In genomic region chr4:84915396-84915780, GRCh38 we compare ENCODE assay signal across 17 cellular contexts. TPM values are rescaled to one million over a fixed set of nuclear protein-coding genes. Genes with fewer than 3 reads are reported as not detected.
A peak's percentile ranks its signal among the peaks of the same experiment; 100 is the strongest.
DNase-seq lines count a peak whose midpoint lies in the region; TF ChIP-seq lines count a peak whose summit lies in the region.
"Had no signal": no experiment of that assay in that cellular context is flagged by ENCODE, and none has a peak within 500 bp of the region (broad histone marks: within the 10 kb centered on the region; RNA-seq: fewer than 3 reads in every experiment).

No MANE protein-coding gene starts in this region.

- peak overlapping the region; percentile 16 for H3K4me3 ChIP-seq in adipocyte (ENCODE audit: low read length)
- no peak overlapping the region for H3K4me3 ChIP-seq in fibroblast of pulmonary artery (replicated peaks; ENCODE audit: low read depth, low read length)
- no peak overlapping the region for H3K4me3 ChIP-seq in skeletal muscle cell (ENCODE audit: low read depth, low read length)
- H3K4me3 ChIP-seq: neural progenitor cell had no signal

- H3K27ac Mint-ChIP-seq in CD14-positive monocyte = peak overlapping the region in 4 of 7 donors; percentile 32 to 46 (median 41)
- H3K27ac Mint-ChIP-seq: activated naive CD4-positive, alpha-beta T cell treated with anti-CD3 and anti-CD28 coated beads, Interleukin-2, amount 50 U/mL, for 72 hours; IgD-negative memory B cell; neural progenitor cell had no signal

- TF ChIP-seq CTCF in CD14-positive monocyte (IDR thresholded peaks at IDR 0.05) (no peak), fibroblast of pulmonary artery (IDR thresholded peaks at IDR 0.05; ENCODE audit: low read length, missing control alignments) (no peak)

- intact Hi-C loops in CD14-positive monocyte (cut with micrococcal nuclease) = no loop called here

- H3K4me1 Mint-ChIP-seq in CD14-positive monocyte = peaks cover 54% of the 10 kb centered on the region
- H3K4me1 Mint-ChIP-seq: neural progenitor cell had no signal

- H3K9me3 Mint-ChIP-seq in CD14-positive monocyte = peaks cover 0 to 4% (median 0%) of the 10 kb centered on the region in 7 donors
- H3K9me3 Mint-ChIP-seq: activated T-cell treated with anti-CD3 and anti-CD28 coated beads, Interleukin-2, amount 50 U/mL, for 4 hours; IgD-negative memory B cell; neural progenitor cell had no signal

- peaks cover 54% of the 10 kb centered on the region for H3K4me1 ChIP-seq in adipocyte (ENCODE audit: control insufficient read depth, insufficient read depth, low read length)
- H3K4me1 ChIP-seq: neural progenitor cell had no signal

- peaks cover 25 to 41% of the 10 kb centered on the region in 2 donors for H3K36me3 Mint-ChIP-seq in CD14-positive monocyte
- H3K36me3 Mint-ChIP-seq: activated naive CD4-positive, alpha-beta T cell treated with anti-CD3 and anti-CD28 coated beads, Interleukin-2, amount 50 U/mL, for 72 hours had no signal

- no peak overlapping the region for H3K4me3 Mint-ChIP-seq in CD14-positive monocyte
- H3K4me3 Mint-ChIP-seq: activated T-cell treated with anti-CD3 and anti-CD28 coated beads, Interleukin-2, amount 50 U/mL, for 4 hours; IgD-negative memory B cell; neural progenitor cell had no signal

- no peak overlapping the region for H3K9ac ChIP-seq in adipocyte (ENCODE audit: low read length)
- H3K9ac ChIP-seq: neural progenitor cell had no signal

- H3K27me3 ChIP-seq in adipocyte (replicated peaks; ENCODE audit: control insufficient read depth, insufficient read depth, low read length) = no peaks in the 10 kb centered on the region
- H3K27me3 ChIP-seq: neural progenitor cell had no signal

- peaks cover 10% of the 10 kb centered on the region for H3K36me3 ChIP-seq in adipocyte (ENCODE audit: control insufficient read depth, insufficient read depth, low read length, severe bottlenecking)

- no peaks in the 10 kb centered on the region for H3K27me3 Mint-ChIP-seq in CD14-positive monocyte (ENCODE audit: low read depth in 3 of 3)

- H3K9me3 ChIP-seq in adipocyte (ENCODE audit: control insufficient read depth, low read length) = no peaks in the 10 kb centered on the region

- DNase-seq in CD14-positive monocyte (ENCODE audit: low spot score) (no peak), adipocyte (ENCODE audit: low read depth) (peak; percentile 34), fibroblast of pulmonary artery (ENCODE audit: low read depth) (peak; percentile 21), skeletal muscle cell (ENCODE audit: low read depth) (peak; percentile 21), NAMALWA (ENCODE audit: low spot score) (no peak), C1 segment of cervical spinal cord (lab: John Stamatoyannopoulos, UW) (no peak), COLO829 (ENCODE audit: low spot score) (no peak)
- DNase-seq in activated CD8-positive, alpha-beta memory T cell treated with anti-CD3 and anti-CD28 coated beads, Interleukin-2, amount 50 U/mL, for 4 hours = no peak
- DNase-seq: activated CD4-positive, alpha-beta T cell treated with anti-CD3 and anti-CD28 coated beads, Interleukin-2, amount 50 U/mL, for 48 hours; activated T-cell treated with anti-CD3 and anti-CD28 coated beads, Interleukin-2, amount 50 U/mL, for 4 hours; EL; hippocampal formation; NCI-H2029 treated with DMSO at 0.1 percent for 48 hours; stimulated activated naive CD4-positive, alpha-beta T cell treated with Interleukin-2 at 50 U/mL for 16 hours had no signal

RNA-seq across cellular contexts. Expression of gene WDFY3, which starts 51.1 kb away (rescaled TPM):
- polyA plus RNA-seq in CD14-positive monocyte = 1 to 10 TPM; 5.6 to 5.9 TPM
- polyA plus RNA-seq: IgD-negative memory B cell had no signal

Comparison
In these comparisons a context has a peak if more than half of its experiments do, and no peak if none do; other contexts are left out.
1. DNase-seq: peak in adipocyte (single experiment), fibroblast of pulmonary artery (single experiment) and skeletal muscle cell (single experiment); none in CD14-positive monocyte (single experiment), NAMALWA (single experiment), activated CD8-positive, alpha-beta memory T cell treated with anti-CD3 and anti-CD28 coated beads, Interleukin-2, amount 50 U/mL, for 4 hours (single experiment), C1 segment of cervical spinal cord (0 of 14) and COLO829 (single experiment).